In genomic region chr10:77081411-77082010, GRCh38 we compare ENCODE assay signal across 1 cellular context.
TF ChIP-seq lines count a peak whose summit lies in the region.

No MANE protein-coding gene starts in this region.

TF ChIP-seq in H1, 55 proteins besides CTCF, POLR2A, EP300 and RAD21 (continued from another document):
- no peak for TF ChIP-seq TAF1 (IDR thresholded peaks at IDR 0.05; ENCODE audit: low read depth, low read length)
- no peak for TF ChIP-seq KDM5A (IDR thresholded peaks at IDR 0.05; ENCODE audit: low read length)
- TF ChIP-seq CBX8 (IDR thresholded peaks at IDR 0.05; ENCODE audit: borderline replicate concordance, low read depth, low read length), result no peak
- TF ChIP-seq RBBP5 (IDR thresholded peaks at IDR 0.05; ENCODE audit: borderline replicate concordance, low read depth, low read length), result no peak
